Comparison of ENCODE assay signal across 8 cellular contexts in the genomic region with DNA sequence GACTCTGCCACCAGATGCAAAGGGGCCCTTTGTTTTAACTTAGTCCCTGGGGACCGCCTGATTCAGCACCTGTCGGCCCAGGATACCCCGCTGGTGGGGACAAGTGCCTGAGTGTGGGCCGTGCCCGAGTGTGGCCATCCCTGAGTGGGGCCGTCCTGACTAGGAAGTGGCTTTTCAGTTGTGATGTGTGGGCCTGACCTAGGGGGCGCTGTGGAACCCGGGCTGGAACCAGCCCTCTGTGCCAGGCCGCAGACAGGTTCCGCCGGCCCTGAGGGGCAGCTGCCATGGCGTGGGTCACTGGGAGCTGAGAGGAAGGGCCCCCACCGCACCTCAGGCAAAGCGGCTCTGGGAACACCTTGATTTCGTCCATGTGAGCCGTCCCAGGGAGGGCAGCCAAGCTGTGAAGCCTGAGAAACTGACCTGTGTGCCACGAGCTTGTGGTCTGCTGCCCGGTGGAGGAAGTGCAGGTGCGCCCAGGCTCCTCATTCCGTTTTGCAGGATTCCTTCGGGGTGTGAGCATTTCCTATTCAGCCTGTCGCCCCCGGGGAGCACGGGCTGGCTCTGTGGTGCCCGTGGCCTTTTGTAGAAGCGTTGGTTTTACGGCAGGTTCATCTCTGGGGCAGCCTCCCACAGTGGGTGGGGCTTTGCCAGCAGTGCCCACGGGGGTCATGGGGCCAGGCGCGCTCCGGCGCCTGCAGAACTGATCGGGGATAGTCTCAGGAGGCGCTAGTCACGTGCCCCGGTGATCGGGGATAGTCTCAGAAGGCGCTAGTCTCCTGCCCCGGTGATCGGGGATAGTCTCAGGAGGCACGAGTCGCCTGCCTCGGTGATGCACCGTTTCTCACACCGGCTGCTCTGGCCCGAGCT. TPM values are rescaled to one million over a fixed set of nuclear protein-coding genes. Genes with fewer than 3 reads are reported as not detected.
DNase-seq lines count a peak whose midpoint lies in the region; ATAC-seq and TF ChIP-seq lines count a peak whose summit lies in the region.

No MANE protein-coding gene starts in this region.

- H3K4me3 ChIP-seq in GM12864 (ENCODE audit: low read depth, low read length) = no peak overlapping the region
- H3K4me3 ChIP-seq in NB4 (ENCODE audit: low read depth, low read length) = no peak overlapping the region
- peak overlapping the region; percentile 0 for H3K4me3 ChIP-seq in ectodermal cell (ENCODE audit: insufficient read depth, low read depth, low read length)

- peak; percentile 45 for TF ChIP-seq POLR2A in NB4 (IDR thresholded peaks at IDR 0.05; ENCODE audit: extremely low read depth, insufficient read length)

- peak overlapping the region; percentile 50 for H3K27ac ChIP-seq in ectodermal cell (ENCODE audit: insufficient read depth, low read depth, low read length, poor library complexity, severe bottlenecking)

- H3K4me1 ChIP-seq in ectodermal cell (ENCODE audit: control insufficient read depth, insufficient read depth, low read length) = peaks cover 22% of the 10 kb centered on the region

- peak; percentile 74 for TF ChIP-seq CTCF in GM12864 (IDR thresholded peaks at IDR 0.05; ENCODE audit: low read depth, low read length, missing control alignments)
- peak; percentile 83 for TF ChIP-seq CTCF in NB4 (IDR thresholded peaks at IDR 0.05; ENCODE audit: low read depth, low read length)

- no peak for DNase-seq in GM12864 (ENCODE audit: low read depth)
- DNase-seq in NB4 (ENCODE audit: low read depth) = peak; percentile 80
- peak; percentile 67 for DNase-seq in activated CD4-positive, CD25-positive, alpha-beta regulatory T cell treated with anti-CD3 and anti-CD28 coated beads, Interleukin-2, amount 50 U/mL, for 72 hours
- peak; percentile 52 for DNase-seq in mucosa of gallbladder (ENCODE audit: low spot score)
- DNase-seq in superior temporal gyrus (ENCODE audit: extremely low spot score) = peak; percentile 19
- no peak for DNase-seq in NK-92 (lab: John Stamatoyannopoulos, UW; ENCODE audit: unreplicated experiment)

- no peaks in the 10 kb centered on the region for H3K27me3 ChIP-seq in ectodermal cell (ENCODE audit: control insufficient read depth, insufficient read depth, low read length, poor library complexity, severe bottlenecking)

- ATAC-seq in GM19035 (IDR thresholded peaks at IDR 0.05; ENCODE audit: unreplicated experiment) = no peak

- 50% methylated on average over 46 of the region's 46 CpGs for WGBS in ectodermal cell, 2 experiments

- peaks cover 31% of the 10 kb centered on the region for H3K36me3 ChIP-seq in ectodermal cell (ENCODE audit: control insufficient read depth, insufficient read depth, low read length)

- H3K9me3 ChIP-seq in ectodermal cell (ENCODE audit: control insufficient read depth, low read length) = no peaks in the 10 kb centered on the region

RNA-seq across cellular contexts. Expression of gene RPL13, which starts 5.3 kb away (rescaled TPM):
- 2,927 TPM for polyA plus RNA-seq in ectodermal cell (2013, experiment 1 of 4)
- polyA plus RNA-seq in ectodermal cell (2013, experiment 2 of 4) = 2,895 TPM
- polyA plus RNA-seq in ectodermal cell (2013, experiment 3 of 4) = 3,415 TPM
- polyA plus RNA-seq in ectodermal cell (2013, experiment 4 of 4) = 3,689 TPM
- total RNA-seq in mucosa of gallbladder = 1,696 TPM

RNA-seq across cellular contexts. Expression of gene CPNE7, which starts 9.8 kb away (rescaled TPM):
- 6.8 TPM for polyA plus RNA-seq in ectodermal cell (2013, experiment 1 of 4)
- polyA plus RNA-seq in ectodermal cell (2013, experiment 2 of 4) = 8.5 TPM
- polyA plus RNA-seq in ectodermal cell (2013, experiment 3 of 4) = 9.5 TPM
- polyA plus RNA-seq in ectodermal cell (2013, experiment 4 of 4) = 5.8 TPM
- total RNA-seq in mucosa of gallbladder = 3.6 TPM

RNA-seq across cellular contexts. Expression of gene DPEP1, which starts 47.7 kb away (rescaled TPM):
- polyA plus RNA-seq in ectodermal cell (2013, experiment 1 of 4) = 2.3 TPM
- 1.0 TPM for polyA plus RNA-seq in ectodermal cell (2013, experiment 2 of 4)
- 1.7 TPM for polyA plus RNA-seq in ectodermal cell (2013, experiment 3 of 4)
- 1.5 TPM for polyA plus RNA-seq in ectodermal cell (2013, experiment 4 of 4)
- 2.5 TPM for total RNA-seq in mucosa of gallbladder

RNA-seq across cellular contexts. Expression of gene SPG7, which starts 57.5 kb away (rescaled TPM):
- polyA plus RNA-seq in ectodermal cell (2013, experiment 1 of 4) = 116 TPM
- 126 TPM for polyA plus RNA-seq in ectodermal cell (2013, experiment 2 of 4)
- polyA plus RNA-seq in ectodermal cell (2013, experiment 3 of 4) = 88.6 TPM
- 101 TPM for polyA plus RNA-seq in ectodermal cell (2013, experiment 4 of 4)
- 106 TPM for total RNA-seq in mucosa of gallbladder

Comparison
In these comparisons a context has a peak if more than half of its experiments do, and no peak if none do; other contexts are left out.
1. DNase-seq: peak in NB4 (single experiment), activated CD4-positive, CD25-positive, alpha-beta regulatory T cell treated with anti-CD3 and anti-CD28 coated beads, Interleukin-2, amount 50 U/mL, for 72 hours (single experiment), mucosa of gallbladder (single experiment) and superior temporal gyrus (single experiment); none in GM12864 (single experiment) and NK-92 (single experiment).